ENCODE assay signal across 18 cellular contexts in genomic region chr1:100810360-100810759, GRCh38.
"Had no signal": no experiment of that assay in that cellular context is flagged by ENCODE, and none has a peak within 500 bp of the region (broad histone marks: within the 10 kb centered on the region; RNA-seq: fewer than 3 reads in every experiment).

No MANE protein-coding gene starts in this region.

- H2AFZ ChIP-seq: neural progenitor cell, parathyroid adenoma had no signal

- H3K36me3 ChIP-seq: esophagus squamous epithelium, gastrocnemius medialis, heart left ventricle, lower lobe of right lung, neural progenitor cell, tibial artery, uterus had no signal

- ATAC-seq: activated CD4-positive, alpha-beta T cell treated with anti-CD3 and anti-CD28 coated beads for 36 hours; activated CD8-positive, alpha-beta memory T cell treated with anti-CD3 and anti-CD28 coated beads, Interleukin-2, amount 10 ng/mL, durations not matched to agents 7 days and 5 days; gastrocnemius medialis; lower lobe of right lung; stimulated activated naive B cell treated with anti-CD40 and anti-IgM and Interleukin-4, amounts not matched to agents 10 μg/mL and 1 μg/mL and 100 μg/mL, for 72 hours had no signal

- H3K4me1 ChIP-seq: gastrocnemius medialis, lower lobe of right lung, neural progenitor cell, parathyroid adenoma, uterus had no signal

- H3K4me3 ChIP-seq: coronary artery, esophagus squamous epithelium, gastrocnemius medialis, heart left ventricle, lower lobe of right lung, neural progenitor cell, tibial artery, uterus had no signal

- H3K27ac ChIP-seq: esophagus squamous epithelium, gastrocnemius medialis, heart left ventricle, lower lobe of right lung, neural progenitor cell, parathyroid adenoma, tibial artery, uterus had no signal

- DNase-seq: activated CD4-positive, alpha-beta memory T cell treated with anti-CD3 and anti-CD28 coated beads for 36 hours; activated CD4-positive, alpha-beta T cell treated with anti-CD3 and anti-CD28 coated beads for 36 hours; activated CD8-positive, alpha-beta memory T cell treated with anti-CD3 and anti-CD28 coated beads, Interleukin-2, amount 10 ng/mL, durations not matched to agents 7 days and 5 days; activated naive CD4-positive, alpha-beta T cell treated with anti-CD3 and anti-CD28 coated beads, Interleukin-2, amount 50 U/mL, for 16 hours; activated T-cell treated with anti-CD3 and anti-CD28 coated beads, Interleukin-2, amount 50 U/mL, for 1 hour; esophagus squamous epithelium; gastrocnemius medialis; heart left ventricle; immature natural killer cell; lower lobe of right lung; stimulated activated CD4-positive, alpha-beta T cell treated with anti-CD3 and anti-CD28 coated beads, Interleukin-15, amount 100 ng/mL, for 24 hours; stimulated activated CD4-positive, alpha-beta T cell treated with anti-CD3 and anti-CD28 coated beads, Interleukin-4, amount 100 ng/mL, for 1 hour; stimulated activated naive B cell treated with anti-CD40 and anti-IgM and Interleukin-4, amounts not matched to agents 10 μg/mL and 1 μg/mL and 100 μg/mL, for 72 hours; tibial artery; uterus had no signal

- H3K9me3 ChIP-seq: esophagus squamous epithelium, gastrocnemius medialis, heart left ventricle, lower lobe of right lung, tibial artery, uterus had no signal

- H3K9ac ChIP-seq: neural progenitor cell, parathyroid adenoma had no signal

- H3K79me2 ChIP-seq: parathyroid adenoma had no signal

- H3K4me2 ChIP-seq: neural progenitor cell had no signal

- H3K27me3 ChIP-seq: gastrocnemius medialis, heart left ventricle, neural progenitor cell, tibial artery, uterus had no signal
